Comparison of ENCODE assay signal across 15 cellular contexts in genomic region chr7:7136423-7136822, GRCh38. TPM values are rescaled to one million over a fixed set of nuclear protein-coding genes. Genes with fewer than 3 reads are reported as not detected.
DNase-seq lines count a peak whose midpoint lies in the region; ATAC-seq and TF ChIP-seq lines count a peak whose summit lies in the region.
"Had no signal": no experiment of that assay in that cellular context is flagged by ENCODE, and none has a peak within 500 bp of the region (broad histone marks: within the 10 kb centered on the region; RNA-seq: fewer than 3 reads in every experiment).

No MANE protein-coding gene starts in this region.

- no peaks in the 10 kb centered on the region for H3K36me3 ChIP-seq in effector memory CD4-positive, alpha-beta T cell (ENCODE audit: control insufficient read depth, insufficient read depth, low read length)

- no peaks in the 10 kb centered on the region for H3K9me3 ChIP-seq in effector memory CD4-positive, alpha-beta T cell (ENCODE audit: control insufficient read depth, low read length)
- H3K9me3 ChIP-seq: SK-N-SH had no signal

- DNase-seq in EH (ENCODE audit: low read depth) (peak; percentile 7), NCI-H226 (peak; percentile 61), fibroblast of mammary gland (ENCODE audit: low read depth) (peak; percentile 25), SW480 (ENCODE audit: low spot score) (no peak), islet precursor cell (no peak), Ammon's horn (ENCODE audit: low spot score) (no peak)
- DNase-seq in naive thymus-derived CD8-positive, alpha-beta T cell, result peak in 1 of 10 donors; percentile 12
- no peak for DNase-seq in effector memory CD4-positive, alpha-beta T cell
- DNase-seq: activated CD4-positive, alpha-beta T cell treated with anti-CD3 and anti-CD28 coated beads, Interleukin-2, amount 50 U/mL, for 4 hours; activated naive CD4-positive, alpha-beta T cell treated with Interleukin-2 at 50 U/mL for 16 hours; effector CD8-positive, alpha-beta T cell; occipital lobe; SK-N-SH; stimulated activated CD4-positive, alpha-beta T cell treated with anti-CD3 and anti-CD28 coated beads, Interleukin-4, amount 100 ng/mL, for 1 hour; substantia nigra had no signal

- peak; percentile 33 to 60 for ATAC-seq in naive thymus-derived CD8-positive, alpha-beta T cell

- POLR2A ChIA-PET in naive thymus-derived CD8-positive, alpha-beta T cell (lab: Charles Lee), result no interaction called here

- no peak overlapping the region for H3K4me3 ChIP-seq in fibroblast of mammary gland (ENCODE audit: control insufficient read depth, low read depth, low read length)
- no peak overlapping the region for H3K4me3 ChIP-seq in effector memory CD4-positive, alpha-beta T cell (ENCODE audit: insufficient read depth, low read depth, low read length, poor library complexity, severe bottlenecking)

- H3K27ac Mint-ChIP-seq in naive thymus-derived CD8-positive, alpha-beta T cell, result peak overlapping the region; percentile 11 to 87 (median 76)

- peaks cover 0 to 12% (median 0%) of the 10 kb centered on the region in 3 donors for H3K36me3 Mint-ChIP-seq in naive thymus-derived CD8-positive, alpha-beta T cell

- H3K27me3 Mint-ChIP-seq in naive thymus-derived CD8-positive, alpha-beta T cell, result no peaks in the 10 kb centered on the region

- no peak overlapping the region for H3K27ac ChIP-seq in effector memory CD4-positive, alpha-beta T cell (ENCODE audit: insufficient read depth, low read length, poor library complexity, severe bottlenecking)

- H3K4me1 Mint-ChIP-seq in naive thymus-derived CD8-positive, alpha-beta T cell, result peaks cover 8 to 17% (median 14%) of the 10 kb centered on the region in 4 donors

- no peaks in the 10 kb centered on the region for H3K4me1 ChIP-seq in effector memory CD4-positive, alpha-beta T cell (ENCODE audit: control insufficient read depth, insufficient read depth, low read length, poor library complexity, severe bottlenecking)

- TF ChIP-seq CTCF in fibroblast of mammary gland (conservative IDR thresholded peaks at IDR 0.05; ENCODE audit: control insufficient read depth, insufficient read depth, low read depth, low read length), result no peak

- peak overlapping the region in 7 of 10 donors; percentile 2 to 50 (median 28) for H3K4me3 Mint-ChIP-seq in naive thymus-derived CD8-positive, alpha-beta T cell

- H3K27me3 ChIP-seq in effector memory CD4-positive, alpha-beta T cell (replicated peaks; ENCODE audit: control insufficient read depth, insufficient read depth, low read length, poor library complexity, severe bottlenecking), result no peaks in the 10 kb centered on the region

- peaks cover 0 to 20% (median 10%) of the 10 kb centered on the region in 9 donors for H3K9me3 Mint-ChIP-seq in naive thymus-derived CD8-positive, alpha-beta T cell

RNA-seq across cellular contexts. Expression of gene C1GALT1, which starts 45.9 kb away (rescaled TPM):
- total RNA-seq in naive thymus-derived CD8-positive, alpha-beta T cell, result 10 to 100 TPM; 64.6 to 65.4 TPM
- polyA plus RNA-seq in naive thymus-derived CD8-positive, alpha-beta T cell, result 10 to 100 TPM; 41.7 to 72.6 (median 63.4) TPM

Comparison
In these comparisons a context has a peak if more than half of its experiments do, and no peak if none do; other contexts are left out.
1. DNase-seq: peak in EH (single experiment), NCI-H226 (single experiment) and fibroblast of mammary gland (single experiment); none in effector memory CD4-positive, alpha-beta T cell (0 of 3), SW480 (single experiment), islet precursor cell (single experiment) and Ammon's horn (single experiment).